ENCODE assay signal across 9 cellular contexts in genomic region chr12:76927170-76927784, GRCh38. TPM values are rescaled to one million over a fixed set of nuclear protein-coding genes. Genes with fewer than 3 reads are reported as not detected.
A peak's percentile ranks its signal among the peaks of the same experiment; 100 is the strongest.
DNase-seq lines count a peak whose midpoint lies in the region; ATAC-seq and TF ChIP-seq lines count a peak whose summit lies in the region.
"Had no signal": no experiment of that assay in that cellular context is flagged by ENCODE, and none has a peak within 500 bp of the region (broad histone marks: within the 10 kb centered on the region; RNA-seq: fewer than 3 reads in every experiment).

No MANE protein-coding gene starts in this region.

- H3K27ac ChIP-seq in hepatocyte = no peak overlapping the region
- H3K27ac ChIP-seq in upper lobe of left lung = no peak overlapping the region
- H3K27ac ChIP-seq: BLaER1 treated with 17β-estradiol and CSF1 and Interleukin-3, amounts not matched to agents 10 nM and 100 nM had no signal

- ATAC-seq in activated CD8-positive, alpha-beta T cell treated with anti-CD3 and anti-CD28 coated beads, Interleukin-2, amount 10 ng/mL, durations not matched to agents 7 days and 5 days = no peak
- ATAC-seq in T-helper 17 cell (no peak), upper lobe of left lung (ENCODE audit: low FRiP score in 2 of 2) (no peak)

- no peak for TF ChIP-seq POLR2A in upper lobe of left lung (IDR thresholded peaks at IDR 0.05)

- peak; percentile 34 for DNase-seq in NCI-H2227 (lab: John Stamatoyannopoulos, UW; ENCODE audit: unreplicated experiment)
- no peak for DNase-seq in NCI-H2227 treated with DMSO at 0.1 percent for 48 hours (lab: John Stamatoyannopoulos, UW)
- DNase-seq in KG1 (lab: John Stamatoyannopoulos, UW) = peak; percentile 10
- peak; percentile 47 for DNase-seq in activated CD8-positive, alpha-beta T cell treated with anti-CD3 and anti-CD28 coated beads, Interleukin-2, amount 10 ng/mL, durations not matched to agents 7 days and 5 days
- peak; percentile 35 for DNase-seq in hepatocyte (ENCODE audit: low spot score)
- DNase-seq in type B pancreatic cell (ENCODE audit: extremely low spot score, unreplicated experiment) = no peak
- DNase-seq in T-helper 17 cell = no peak
- DNase-seq in upper lobe of left lung = no peak

- H3K27me3 Mint-ChIP-seq in activated CD8-positive, alpha-beta T cell treated with anti-CD3 and anti-CD28 coated beads, Interleukin-2, amount 10 ng/mL, durations not matched to agents 7 days and 5 days (ENCODE audit: low read depth) = peaks cover 5% of the 10 kb centered on the region
- H3K27me3 Mint-ChIP-seq in type B pancreatic cell = peaks cover 4% of the 10 kb centered on the region
- peaks cover 38% of the 10 kb centered on the region for H3K27me3 Mint-ChIP-seq in T-helper 17 cell

- POLR2A ChIA-PET in activated CD8-positive, alpha-beta T cell treated with anti-CD3 and anti-CD28 coated beads, Interleukin-2, amount 10 ng/mL, durations not matched to agents 7 days and 5 days (lab: Charles Lee) = no interaction called here

- no peak overlapping the region for H2AFZ ChIP-seq in hepatocyte

- H3K27me3 ChIP-seq in hepatocyte = no peaks in the 10 kb centered on the region
- H3K27me3 ChIP-seq in upper lobe of left lung = no peaks in the 10 kb centered on the region
- H3K27me3 ChIP-seq: BLaER1 treated with 17β-estradiol and CSF1 and Interleukin-3, amounts not matched to agents 10 nM and 100 nM had no signal

- H3K9me3 ChIP-seq in hepatocyte (ENCODE audit: low read depth) (no peaks in the 10 kb centered on the region), T-helper 17 cell (ENCODE audit: control insufficient read depth, low read length, poor library complexity, severe bottlenecking) (no peaks in the 10 kb centered on the region), upper lobe of left lung (no peaks in the 10 kb centered on the region)

- no peak overlapping the region for H3K4me3 Mint-ChIP-seq in activated CD8-positive, alpha-beta T cell treated with anti-CD3 and anti-CD28 coated beads, Interleukin-2, amount 10 ng/mL, durations not matched to agents 7 days and 5 days
- no peak overlapping the region for H3K4me3 Mint-ChIP-seq in type B pancreatic cell
- H3K4me3 Mint-ChIP-seq in T-helper 17 cell = no peak overlapping the region

- H3K36me3 ChIP-seq in hepatocyte (replicated peaks; ENCODE audit: insufficient read depth, low read depth) (no peaks in the 10 kb centered on the region), upper lobe of left lung (no peaks in the 10 kb centered on the region)
- H3K36me3 ChIP-seq: BLaER1 treated with 17β-estradiol and CSF1 and Interleukin-3, amounts not matched to agents 10 nM and 100 nM had no signal

- no peaks in the 10 kb centered on the region for H3K9me2 ChIP-seq in hepatocyte (replicated peaks; ENCODE audit: insufficient read depth)

- H3K36me3 Mint-ChIP-seq in activated CD8-positive, alpha-beta T cell treated with anti-CD3 and anti-CD28 coated beads, Interleukin-2, amount 10 ng/mL, durations not matched to agents 7 days and 5 days (ENCODE audit: low read depth) = no peaks in the 10 kb centered on the region
- H3K36me3 Mint-ChIP-seq in type B pancreatic cell (no peaks in the 10 kb centered on the region), T-helper 17 cell (ENCODE audit: low read depth) (peaks cover 2% of the 10 kb centered on the region)

- H3K4me1 ChIP-seq in hepatocyte (ENCODE audit: insufficient read depth) (no peaks in the 10 kb centered on the region), upper lobe of left lung (no peaks in the 10 kb centered on the region)
- H3K4me1 ChIP-seq: BLaER1 treated with 17β-estradiol and CSF1 and Interleukin-3, amounts not matched to agents 10 nM and 100 nM had no signal

- H3K4me3 ChIP-seq in hepatocyte = no peak overlapping the region
- no peak overlapping the region for H3K4me3 ChIP-seq in upper lobe of left lung
- H3K4me3 ChIP-seq: BLaER1 treated with 17β-estradiol and CSF1 and Interleukin-3, amounts not matched to agents 10 nM and 100 nM had no signal

- H3K9me3 Mint-ChIP-seq in activated CD8-positive, alpha-beta T cell treated with anti-CD3 and anti-CD28 coated beads, Interleukin-2, amount 10 ng/mL, durations not matched to agents 7 days and 5 days (ENCODE audit: insufficient read depth) = no peaks in the 10 kb centered on the region
- peaks cover 3% of the 10 kb centered on the region for H3K9me3 Mint-ChIP-seq in type B pancreatic cell

- CTCF ChIA-PET in activated CD8-positive, alpha-beta T cell treated with anti-CD3 and anti-CD28 coated beads, Interleukin-2, amount 10 ng/mL, durations not matched to agents 7 days and 5 days (lab: Charles Lee) = interaction anchor here (0.7 to 1.9 kb wide), 3 partner anchors 84 to 305 kb away, joined by 3 to 5 read pairs (median 3); no protein-coding TSS in a partner anchor

- no peaks in the 10 kb centered on the region for H3K79me2 ChIP-seq in hepatocyte

- no peak overlapping the region for H3K4me2 ChIP-seq in hepatocyte
- H3K4me2 ChIP-seq: BLaER1 treated with 17β-estradiol and CSF1 and Interleukin-3, amounts not matched to agents 10 nM and 100 nM had no signal

- no peaks in the 10 kb centered on the region for H3K4me1 Mint-ChIP-seq in activated CD8-positive, alpha-beta T cell treated with anti-CD3 and anti-CD28 coated beads, Interleukin-2, amount 10 ng/mL, durations not matched to agents 7 days and 5 days (ENCODE audit: low read depth)
- H3K4me1 Mint-ChIP-seq in type B pancreatic cell (ENCODE audit: unreplicated experiment) = peaks cover 8% of the 10 kb centered on the region
- peaks cover 2% of the 10 kb centered on the region for H3K4me1 Mint-ChIP-seq in T-helper 17 cell

- TF ChIP-seq CTCF in hepatocyte (IDR thresholded peaks at IDR 0.05; ENCODE audit: poor library complexity) = peak; percentile 40
- peak; percentile 66 for TF ChIP-seq CTCF in type B pancreatic cell (conservative IDR thresholded peaks at IDR 0.05)
- TF ChIP-seq CTCF in upper lobe of left lung (IDR thresholded peaks at IDR 0.05) = peak in 1 of 6 experiments; percentile 17

- no peak overlapping the region for H3K27ac Mint-ChIP-seq in activated CD8-positive, alpha-beta T cell treated with anti-CD3 and anti-CD28 coated beads, Interleukin-2, amount 10 ng/mL, durations not matched to agents 7 days and 5 days
- H3K27ac Mint-ChIP-seq in type B pancreatic cell = no peak overlapping the region
- H3K27ac Mint-ChIP-seq in T-helper 17 cell = no peak overlapping the region

- no peak for TF ChIP-seq EP300 in upper lobe of left lung (IDR thresholded peaks at IDR 0.05)

- H4K20me1 ChIP-seq in hepatocyte (ENCODE audit: insufficient read depth, poor library complexity, severe bottlenecking) = no peaks in the 10 kb centered on the region
- H4K20me1 ChIP-seq: BLaER1 treated with 17β-estradiol and CSF1 and Interleukin-3, amounts not matched to agents 10 nM and 100 nM had no signal

- WGBS in hepatocyte (ENCODE audit: low lambda C conversion rate, missing lambda C conversion rate) = 51% methylated on average over 2 of the region's 2 CpGs
- WGBS in upper lobe of left lung, 2 donors = 71 to 90% methylated on average over 2 of the region's 2 CpGs

RNA-seq across cellular contexts. Expression of gene CSRP2, which starts 48.5 kb away (rescaled TPM):
- under 1 TPM in 1 of 2 experiments, not detected in 1; 0.47 TPM for total RNA-seq in activated CD8-positive, alpha-beta T cell treated with anti-CD3 and anti-CD28 coated beads, Interleukin-2, amount 10 ng/mL, durations not matched to agents 7 days and 5 days
- 64.7 and 92.1 TPM in 2 replicates for total RNA-seq in hepatocyte
- polyA plus RNA-seq in hepatocyte = 110 and 117 TPM in 2 replicates
- 43.2 and 88.9 TPM in 2 replicates for total RNA-seq in type B pancreatic cell (ENCODE audit: low replicate concordance)
- not detected for total RNA-seq in T-helper 17 cell
- 10 to 100 TPM in 5 of 6 donors, 1 to 10 TPM in 1; 9.9 to 26.3 (median 22.2) TPM for total RNA-seq in upper lobe of left lung

Comparison
In these comparisons a context has a peak if more than half of its experiments do, and no peak if none do; other contexts are left out.
1. DNase-seq: peak in NCI-H2227 (single experiment), KG1 (single experiment), activated CD8-positive, alpha-beta T cell treated with anti-CD3 and anti-CD28 coated beads, Interleukin-2, amount 10 ng/mL, durations not matched to agents 7 days and 5 days (single experiment) and hepatocyte (single experiment); none in NCI-H2227 treated with DMSO at 0.1 percent for 48 hours (single experiment), type B pancreatic cell (single experiment), T-helper 17 cell (0 of 3) and upper lobe of left lung (0 of 2).
2. RNA of gene CSRP2, which starts 48.5 kb away (total RNA-seq): 64.7 to 92.1 TPM in hepatocyte, 43.2 to 88.9 TPM in type B pancreatic cell and 9.9 to 26.3 TPM in upper lobe of left lung; 0.47 TPM in activated CD8-positive, alpha-beta T cell treated with anti-CD3 and anti-CD28 coated beads, Interleukin-2, amount 10 ng/mL, durations not matched to agents 7 days and 5 days and not detected in T-helper 17 cell; every median in the first group is over 4 times any median in the second.